ENCODE assay signal across 11 cellular contexts in genomic region chr14:67881225-67881624, GRCh38.
A peak's percentile ranks its signal among the peaks of the same experiment; 100 is the strongest.
DNase-seq lines count a peak whose midpoint lies in the region; ATAC-seq and TF ChIP-seq lines count a peak whose summit lies in the region.
"Had no signal": no experiment of that assay in that cellular context is flagged by ENCODE, and none has a peak within 500 bp of the region (broad histone marks: within the 10 kb centered on the region; RNA-seq: fewer than 3 reads in every experiment).

No MANE protein-coding gene starts in this region.

- H3K4me1 Mint-ChIP-seq in T-helper 17 cell: peaks cover 15% of the 10 kb centered on the region

- POLR2A ChIA-PET in RWPE1 (lab: Yijun Ruan, JAX; ENCODE audit: low non-redundant PET): no interaction called here

- H3K36me3 Mint-ChIP-seq in T-helper 17 cell (ENCODE audit: low read depth): no peaks in the 10 kb centered on the region

- TF ChIP-seq CTCF in RWPE1 (conservative IDR thresholded peaks at IDR 0.05; ENCODE audit: low read depth): no peak

- no peak for DNase-seq in T-helper 17 cell
- DNase-seq in COLO668 (lab: John Stamatoyannopoulos, UW; ENCODE audit: unreplicated experiment): no peak
- no peak for DNase-seq in hypothalamus (lab: John Stamatoyannopoulos, UW)
- no peak for DNase-seq in effector CD8-positive, alpha-beta T cell (lab: John Stamatoyannopoulos, UW)
- no peak for DNase-seq in RWPE1 (ENCODE audit: low spot score)
- DNase-seq: EL, mesenchymal stem cell, trophoblast cell had no signal

- no peaks in the 10 kb centered on the region for H3K9me3 ChIP-seq in T-helper 17 cell (ENCODE audit: control insufficient read depth, low read length, poor library complexity, severe bottlenecking)

- peak overlapping the region; percentile 66 for H3K27ac Mint-ChIP-seq in T-helper 17 cell

- no peak overlapping the region for H3K27ac ChIP-seq in RWPE1

- CTCF ChIA-PET in RWPE1 (lab: Yijun Ruan, JAX): interaction anchor here (0.6 kb wide), 1 partner anchor 224 kb away, joined by 3 read pairs; no protein-coding TSS in a partner anchor

- H3K4me3 Mint-ChIP-seq in T-helper 17 cell: peak overlapping the region; percentile 43

- ATAC-seq in GM18498 (IDR thresholded peaks at IDR 0.05; ENCODE audit: unreplicated experiment) (peak; percentile 95), GM19397 (IDR thresholded peaks at IDR 0.05; ENCODE audit: unreplicated experiment) (peak; percentile 93), HG03039 (IDR thresholded peaks at IDR 0.05; ENCODE audit: unreplicated experiment) (peak; percentile 95), T-helper 17 cell (no peak)

- no peaks in the 10 kb centered on the region for H3K27me3 Mint-ChIP-seq in T-helper 17 cell
